In genomic region chr12:123389560-123390351, GRCh38 we compare ENCODE assay signal across 8 cellular contexts. TPM values are rescaled to one million over a fixed set of nuclear protein-coding genes. Genes with fewer than 3 reads are reported as not detected.
DNase-seq lines count a peak whose midpoint lies in the region; ATAC-seq, FAIRE-seq and TF ChIP-seq lines count a peak whose summit lies in the region.

No MANE protein-coding gene starts in this region.

- H3K27me3 ChIP-seq in fibroblast of lung (ENCODE audit: control insufficient read depth, insufficient read depth, low read length), result no peaks in the 10 kb centered on the region
- H3K27me3 ChIP-seq in neural cell (ENCODE audit: insufficient read depth, low read depth, low read length), result no peaks in the 10 kb centered on the region

- DNase-seq in HTR-8/SVneo (ENCODE audit: insufficient read length, low spot score) (peak; percentile 29), fibroblast of lung (ENCODE audit: low read depth in 2 of 2) (peak in 1 of 2 donors; percentile 29), medulla oblongata (ENCODE audit: extremely low spot score) (no peak)
- DNase-seq in activated CD8-positive, alpha-beta memory T cell treated with anti-CD3 and anti-CD28 coated beads, Interleukin-2, amount 50 U/mL, for 4 hours, result peak; percentile 41

- TF ChIP-seq RAD21 in neural cell (conservative IDR thresholded peaks at IDR 0.05), result no peak

- H3K79me2 ChIP-seq in fibroblast of lung (ENCODE audit: control insufficient read depth, insufficient read depth, low read length) (peaks cover 68% of the 10 kb centered on the region), neural cell (replicated peaks; ENCODE audit: insufficient read depth, low read length) (peaks cover 12% of the 10 kb centered on the region)

- peaks cover 15% of the 10 kb centered on the region for H3K4me1 ChIP-seq in fibroblast of lung (ENCODE audit: control insufficient read depth, extremely low read depth, insufficient read depth, low read length)

- ATAC-seq in GM18502 (IDR thresholded peaks at IDR 0.05; ENCODE audit: poor library complexity, unreplicated experiment) (peak; percentile 34), GM21447 (IDR thresholded peaks at IDR 0.05; ENCODE audit: unreplicated experiment) (no peak)

- H4K20me1 ChIP-seq in fibroblast of lung (ENCODE audit: control insufficient read depth, extremely low read depth, insufficient read depth, low read length), result no peaks in the 10 kb centered on the region
- H4K20me1 ChIP-seq in neural cell (ENCODE audit: insufficient read depth), result no peaks in the 10 kb centered on the region

- TF ChIP-seq CTCF in 22Rv1 (IDR thresholded peaks at IDR 0.05), result no peak
- TF ChIP-seq CTCF in fibroblast of lung (conservative IDR thresholded peaks at IDR 0.05 in 1 of 2, IDR thresholded peaks at IDR 0.05 in 1 of 2; ENCODE audit: low read depth in 1 of 2, low read length in 2 of 2), result no peak
- no peak for TF ChIP-seq CTCF in neural cell (IDR thresholded peaks at IDR 0.05; ENCODE audit: poor library complexity, severe bottlenecking)

- H2AFZ ChIP-seq in fibroblast of lung (ENCODE audit: low read length), result no peak overlapping the region
- H2AFZ ChIP-seq in neural cell (ENCODE audit: low read depth, low read length), result no peak overlapping the region

- H3K9me2 ChIP-seq in neural cell (ENCODE audit: insufficient read depth, low read length), result no peaks in the 10 kb centered on the region

- no peak for FAIRE-seq in HTR-8/SVneo (lab: Jason Lieb, UNC)

- H3K36me3 ChIP-seq in fibroblast of lung (ENCODE audit: control insufficient read depth, insufficient read depth, low read length) (peaks cover 16% of the 10 kb centered on the region), neural cell (ENCODE audit: insufficient read depth, low read length) (no peaks in the 10 kb centered on the region)

- H3K9me3 ChIP-seq in fibroblast of lung (ENCODE audit: control insufficient read depth, insufficient read depth, low read depth, low read length) (no peaks in the 10 kb centered on the region), neural cell (ENCODE audit: low read length) (no peaks in the 10 kb centered on the region)

- no peaks in the 10 kb centered on the region for H3F3A ChIP-seq in neural cell (ENCODE audit: insufficient read depth, low read length, poor library complexity, severe bottlenecking)

- H3K27ac ChIP-seq in 22Rv1, result peak overlapping the region; percentile 89
- H3K27ac ChIP-seq in fibroblast of lung (ENCODE audit: insufficient read depth, low read length), result peak overlapping the region; percentile 41
- H3K27ac ChIP-seq in neural cell (ENCODE audit: low read length), result no peak overlapping the region

- H3K4me3 ChIP-seq in fibroblast of lung (replicated peaks in 1 of 4; ENCODE audit: control extremely low read depth in 1 of 4, insufficient read depth in 1 of 4, low read depth in 3 of 4, low read length in 4 of 4) (peak overlapping the region; percentile 54 to 80 (median 70)), neural cell (ENCODE audit: low read length) (peak overlapping the region; percentile 80)

- no peak for TF ChIP-seq EP300 in neural cell (conservative IDR thresholded peaks at IDR 0.05; ENCODE audit: poor library complexity, severe bottlenecking)

- H3K9ac ChIP-seq in fibroblast of lung (ENCODE audit: insufficient read depth, low read length) (peak overlapping the region; percentile 68), neural cell (ENCODE audit: low read length) (peak overlapping the region; percentile 53)

- H3K4me2 ChIP-seq in fibroblast of lung (ENCODE audit: extremely low read depth, insufficient read depth, low read length) (peak overlapping the region; percentile 69), neural cell (ENCODE audit: low read length) (peak overlapping the region; percentile 60)

TF ChIP-seq in neural cell, 6 proteins besides CTCF, POLR2A, EP300 and RAD21:
- peak; percentile 66 for TF ChIP-seq MXI1 (conservative IDR thresholded peaks at IDR 0.05; ENCODE audit: poor library complexity, severe bottlenecking)
- no peak for TF ChIP-seq POLR2AphosphoS5 (IDR thresholded peaks at IDR 0.05)

RNA-seq across cellular contexts. Expression of gene KMT5A, which starts 5.8 kb away (rescaled TPM):
- 39.8 and 56.1 TPM in 2 replicates for total RNA-seq in fibroblast of lung
- polyA plus RNA-seq in fibroblast of lung (42.9 and 52.6 TPM in 2 replicates), neural cell (28.9 and 40.0 TPM in 2 replicates)
- polyA plus RNA-seq in fibroblast of lung (2012), result 35.9 and 43.6 TPM in 2 replicates
- polyA minus RNA-seq in fibroblast of lung (ENCODE audit: low replicate concordance) (14.3 and 20.7 TPM in 2 replicates), neural cell (35.1 and 37.7 TPM in 2 replicates)

RNA-seq across cellular contexts. Expression of gene SBNO1, which starts 25.1 kb away (rescaled TPM):
- 20.8 and 21.8 TPM in 2 replicates for total RNA-seq in fibroblast of lung
- polyA plus RNA-seq in fibroblast of lung, result 15.6 and 16.1 TPM in 2 replicates
- 16.5 and 17.2 TPM in 2 replicates for polyA plus RNA-seq in fibroblast of lung (2012)
- polyA minus RNA-seq in fibroblast of lung (ENCODE audit: low replicate concordance), result 5.4 and 6.9 TPM in 2 replicates
- polyA plus RNA-seq in neural cell, result 17.9 and 18.5 TPM in 2 replicates
- polyA minus RNA-seq in neural cell, result 55.8 and 74.4 TPM in 2 replicates

RNA-seq across cellular contexts. Expression of gene RILPL2, which starts 46.7 kb away (rescaled TPM):
- total RNA-seq in fibroblast of lung, result 3.1 and 4.5 TPM in 2 replicates
- polyA plus RNA-seq in fibroblast of lung (3.5 and 3.7 TPM in 2 replicates), neural cell (0.07 and 0.20 TPM in 2 replicates)
- polyA plus RNA-seq in fibroblast of lung (2012), result 4.8 and 4.9 TPM in 2 replicates
- polyA minus RNA-seq in fibroblast of lung (ENCODE audit: low replicate concordance) (1.3 and 2.4 TPM in 2 replicates), neural cell (0.35 and 0.49 TPM in 2 replicates)
